In genomic region chr5:134420326-134420725, GRCh38 we compare ENCODE assay signal across 1 cellular context.
TF ChIP-seq lines count a peak whose summit lies in the region.

No MANE protein-coding gene starts in this region.

TF ChIP-seq in H1, 55 proteins besides CTCF, POLR2A, EP300 and RAD21:
- no peak for TF ChIP-seq KDM1A (IDR thresholded peaks at IDR 0.05; ENCODE audit: borderline replicate concordance, low read length)
- TF ChIP-seq SP4 (IDR thresholded peaks at IDR 0.05; ENCODE audit: low read length): no peak
- no peak for TF ChIP-seq MAFK (IDR thresholded peaks at IDR 0.05; ENCODE audit: low read depth, low read length)
- no peak for TF ChIP-seq SIX5 (IDR thresholded peaks at IDR 0.05; ENCODE audit: low read depth, low read length)
- TF ChIP-seq NANOG (IDR thresholded peaks at IDR 0.05; ENCODE audit: insufficient read depth, low read depth, low read length, poor library complexity, severe bottlenecking): no peak
- TF ChIP-seq SP2 (IDR thresholded peaks at IDR 0.05; ENCODE audit: low read length): no peak
- no peak for TF ChIP-seq KDM5A (IDR thresholded peaks at IDR 0.05; ENCODE audit: low read length)
- TF ChIP-seq RBBP5 (IDR thresholded peaks at IDR 0.05; ENCODE audit: borderline replicate concordance, low read depth, low read length): no peak
- no peak for TF ChIP-seq CEBPB (IDR thresholded peaks at IDR 0.05; ENCODE audit: low read depth, low read length)
- no peak for TF ChIP-seq RNF2 (IDR thresholded peaks at IDR 0.05; ENCODE audit: borderline replicate concordance, low read depth, low read length, missing control alignments, poor library complexity, severe bottlenecking)
- no peak for TF ChIP-seq TAF7 (optimal IDR thresholded peaks at IDR 0.05; ENCODE audit: borderline replicate concordance, low read depth, low read length)
- TF ChIP-seq ATF2 (IDR thresholded peaks at IDR 0.05; ENCODE audit: low read length): no peak
- no peak for TF ChIP-seq HDAC6 (IDR thresholded peaks at IDR 0.05; ENCODE audit: low read depth, low read length)
- TF ChIP-seq MAX (IDR thresholded peaks at IDR 0.05): no peak
- no peak for TF ChIP-seq NRF1 (IDR thresholded peaks at IDR 0.05; ENCODE audit: low read depth, low read length)
